ENCODE assay signal across 32 cellular contexts in genomic region chr7:101198476-101198875, GRCh38. TPM values are rescaled to one million over a fixed set of nuclear protein-coding genes. Genes with fewer than 3 reads are reported as not detected.
"Had no signal": no experiment of that assay in that cellular context is flagged by ENCODE, and none has a peak within 500 bp of the region (broad histone marks: within the 10 kb centered on the region; RNA-seq: fewer than 3 reads in every experiment).

No MANE protein-coding gene starts in this region.

- H3K9ac ChIP-seq: KMS-11 had no signal

- H3K27ac ChIP-seq: ascending aorta, breast epithelium, KMS-11, SJCRH30, SK-N-MC had no signal

- H3K4me2 ChIP-seq: KMS-11 had no signal

- H3K36me3 ChIP-seq: ascending aorta, breast epithelium, SJCRH30 had no signal

- H3K4me1 ChIP-seq: breast epithelium, SJCRH30 had no signal

- H3K9me3 ChIP-seq: ascending aorta, breast epithelium, SJCRH30 had no signal

- FAIRE-seq: TTC549 had no signal

- DNase-seq: activated CD4-positive, alpha-beta T cell treated with anti-CD3 and anti-CD28 coated beads for 36 hours; activated CD4-positive, alpha-beta T cell treated with anti-CD3 and anti-CD28 coated beads, Interleukin-2, amount 10 ng/mL, durations not matched to agents 7 days and 5 days; activated CD4-positive, alpha-beta T cell treated with anti-CD3 and anti-CD28 coated beads, Interleukin-2, amount 50 U/mL, for 48 hours; activated CD8-positive, alpha-beta T cell treated with anti-CD3 and anti-CD28 coated beads, Interleukin-2, amount 10 ng/mL, durations not matched to agents 7 days and 5 days; activated gamma-delta T cell; activated naive CD4-positive, alpha-beta T cell treated with Interleukin-2 at 50 U/mL for 16 hours; activated naive CD8-positive, alpha-beta T cell treated with anti-CD3 and anti-CD28 coated beads, Interleukin-2, amount 10 ng/mL, durations not matched to agents 7 days and 5 days; activated T-cell treated with anti-CD3 and anti-CD28 coated beads, Interleukin-2, amount 50 U/mL, for 24 hours; amygdala; MM.1S; MV-4-11; NCI-H1092; NCI-H1436 treated with DMSO at 0.1 percent for 48 hours; NCI-H1694 treated with DMSO at 0.1 percent for 48 hours; NCI-H2029; NCI-H345; NCI-H524 treated with DMSO at 0.1 percent for 48 hours; SHP77; SJCRH30 had no signal

- ATAC-seq: activated CD4-positive, alpha-beta T cell treated with anti-CD3 and anti-CD28 coated beads for 36 hours; activated CD4-positive, CD25-positive, alpha-beta regulatory T cell treated with anti-CD3 and anti-CD28 coated beads, Interleukin-2, amount 50 U/mL, for 24 hours; activated CD8-positive, alpha-beta T cell treated with anti-CD3 and anti-CD28 coated beads, Interleukin-2, amount 10 ng/mL, durations not matched to agents 7 days and 5 days; Panc1 had no signal

- H3K4me3 ChIP-seq: ascending aorta, breast epithelium, SJCRH30, SK-N-MC had no signal

RNA-seq across cellular contexts. Expression of gene MOGAT3, which starts 2.4 kb away (rescaled TPM):
- total RNA-seq: activated CD4-positive, alpha-beta T cell treated with anti-CD3 and anti-CD28 coated beads for 36 hours; activated CD4-positive, alpha-beta T cell treated with anti-CD3 and anti-CD28 coated beads, Interleukin-2, amount 10 ng/mL, durations not matched to agents 7 days and 5 days; activated CD8-positive, alpha-beta T cell treated with anti-CD3 and anti-CD28 coated beads, Interleukin-2, amount 10 ng/mL, durations not matched to agents 7 days and 5 days; activated naive CD8-positive, alpha-beta T cell treated with anti-CD3 and anti-CD28 coated beads, Interleukin-2, amount 10 ng/mL, durations not matched to agents 7 days and 5 days; activated T-helper 2 cell treated with anti-CD3 and anti-CD28 coated beads, Interferon-gamma antibody, Interleukin-2, Interleukin-4, amounts not matched to agents 10 μg/mL and 5 μg/mL and 100 μg/mL, durations not matched to agents 14 hours and 24 hours and 36 hours; ascending aorta; cardiac septum; LHCN-M2; NCI-H460; RPMI7951; SJCRH30 had no signal
- polyA plus RNA-seq: adipose tissue had no signal

RNA-seq across cellular contexts. Expression of gene NAT16, which starts 18.4 kb away (rescaled TPM):
- total RNA-seq: activated CD4-positive, alpha-beta T cell treated with anti-CD3 and anti-CD28 coated beads for 36 hours; activated CD4-positive, alpha-beta T cell treated with anti-CD3 and anti-CD28 coated beads, Interleukin-2, amount 10 ng/mL, durations not matched to agents 7 days and 5 days; activated CD8-positive, alpha-beta T cell treated with anti-CD3 and anti-CD28 coated beads, Interleukin-2, amount 10 ng/mL, durations not matched to agents 7 days and 5 days; activated naive CD8-positive, alpha-beta T cell treated with anti-CD3 and anti-CD28 coated beads, Interleukin-2, amount 10 ng/mL, durations not matched to agents 7 days and 5 days; activated T-helper 2 cell treated with anti-CD3 and anti-CD28 coated beads, Interferon-gamma antibody, Interleukin-2, Interleukin-4, amounts not matched to agents 10 μg/mL and 5 μg/mL and 100 μg/mL, durations not matched to agents 14 hours and 24 hours and 36 hours; ascending aorta; breast epithelium; cardiac septum; LHCN-M2; NCI-H460; RPMI7951; SJCRH30 had no signal

RNA-seq across cellular contexts. Expression of gene VGF, which starts 33.1 kb away (rescaled TPM):
- total RNA-seq: ascending aorta had no signal
